ENCODE assay signal across 15 cellular contexts in genomic region chr11:61728066-61728939, GRCh38. TPM values are rescaled to one million over a fixed set of nuclear protein-coding genes. Genes with fewer than 3 reads are reported as not detected.
DNase-seq lines count a peak whose midpoint lies in the region; ATAC-seq and TF ChIP-seq lines count a peak whose summit lies in the region.
"Had no signal": no experiment of that assay in that cellular context is flagged by ENCODE, and none has a peak within 500 bp of the region (broad histone marks: within the 10 kb centered on the region; RNA-seq: fewer than 3 reads in every experiment).

No MANE protein-coding gene starts in this region.

- in situ Hi-C loops in GM13976 (cut with MboI; ENCODE audit: low sequenced_read_pairs, unreplicated experiment): no loop called here

- DNase-seq in A172 (ENCODE audit: low spot score): peak; percentile 42
- DNase-seq in GM13976 (ENCODE audit: low spot score): peak; percentile 72
- peak; percentile 48 for DNase-seq in astrocyte of the hippocampus (ENCODE audit: low read depth, low spot score)
- peak; percentile 89 for DNase-seq in kidney tubule cell (ENCODE audit: low spot score)
- DNase-seq in NCI-H187 (lab: John Stamatoyannopoulos, UW): no peak
- DNase-seq in NCI-H2196 treated with DMSO at 0.1 percent for 48 hours (lab: John Stamatoyannopoulos, UW; ENCODE audit: unreplicated experiment): no peak
- DNase-seq: activated T-cell treated with anti-CD3 and anti-CD28 coated beads, Interleukin-2, amount 50 U/mL, for 4 hours; NCI-H1930; NCI-H748 treated with DMSO at 0.1 percent for 48 hours; stimulated activated CD4-positive, alpha-beta T cell treated with anti-CD3 and anti-CD28 coated beads, Interleukin-4, amount 100 ng/mL, for 1 hour; stimulated activated CD8-positive, alpha-beta memory T cell treated with anti-CD3 and anti-CD28 coated beads, Interleukin-4, amount 100 ng/mL, for 48 hours had no signal

- ATAC-seq in GM21381 (IDR thresholded peaks at IDR 0.05; ENCODE audit: unreplicated experiment) (no peak), HG03159 (IDR thresholded peaks at IDR 0.05; ENCODE audit: unreplicated experiment) (no peak)
- ATAC-seq: activated T-cell treated with anti-CD3 and anti-CD28 coated beads, Interleukin-2, amount 50 U/mL, for 4 hours; foreskin keratinocyte; sciatic nerve had no signal

- TF ChIP-seq CTCF in GM13976 (IDR thresholded peaks at IDR 0.05; ENCODE audit: borderline replicate concordance, control extremely low read depth, extremely low read depth, insufficient read depth, missing control alignments): peak; percentile 16

RNA-seq across cellular contexts. Expression of gene MYRF, which starts 24.1 kb away (rescaled TPM):
- 0.98 and 1.4 TPM in 2 replicates for total RNA-seq in A172 (2014; rRNA removed; shearing (Covaris generic))

RNA-seq across cellular contexts. Expression of gene DAGLA, which starts 48.1 kb away (rescaled TPM):
- 0.09 and 1.2 TPM in 2 replicates for total RNA-seq in A172 (2014; rRNA removed; shearing (Covaris generic))

Comparison
In these comparisons a context has a peak if more than half of its experiments do, and no peak if none do; other contexts are left out.
1. DNase-seq: peak in A172 (single experiment), GM13976 (single experiment), astrocyte of the hippocampus (single experiment) and kidney tubule cell (single experiment); none in NCI-H187 (0 of 2) and NCI-H2196 treated with DMSO at 0.1 percent for 48 hours (single experiment).